27 cellular contexts compared by ENCODE assay signal in genomic region chr6:18600236-18600635, GRCh38.
"Had no signal": no experiment of that assay in that cellular context is flagged by ENCODE, and none has a peak within 500 bp of the region (broad histone marks: within the 10 kb centered on the region; RNA-seq: fewer than 3 reads in every experiment).

No MANE protein-coding gene starts in this region.

- H3K36me3 Mint-ChIP-seq: natural killer cell treated with Interleukin-12 subunit alpha and Interleukin-12 subunit beta and Interleukin-15 and Interleukin-18, amount 100 ng/mL, for 72 hours had no signal

- H3K27me3 ChIP-seq: body of pancreas, cardiac muscle cell, hepatocyte, right lobe of liver, tibial artery had no signal

- H3K9me3 ChIP-seq: body of pancreas, right lobe of liver, tibial artery had no signal

- H3K79me2 ChIP-seq: hepatocyte had no signal

- H2AFZ ChIP-seq: hepatocyte had no signal

- H3K27ac Mint-ChIP-seq: activated CD8-positive, alpha-beta T cell treated with anti-CD3 and anti-CD28 coated beads, Interleukin-2, amount 10 ng/mL, durations not matched to agents 7 days and 5 days; activated naive CD8-positive, alpha-beta T cell treated with anti-CD3 and anti-CD28 coated beads, Interleukin-2, amount 50 U/mL, for 24 hours; activated T-helper 1 cell treated with anti-CD3 and anti-CD28 coated beads, Interleukin-12 subunit alpha, Interleukin-12 subunit beta, Interleukin-2, Interleukin-4 antibody, amounts not matched to agents 30 ng/mL and 10 ng/mL and 1 ng/mL, durations not matched to agents 14 hours and 24 hours and 36 hours; natural killer cell treated with Interleukin-12 subunit alpha and Interleukin-12 subunit beta and Interleukin-15 and Interleukin-18, amount 100 ng/mL, for 72 hours; stimulated activated naive CD8-positive, alpha-beta T cell treated with anti-CD3 and anti-CD28 coated beads, Interleukin-15, amount 100 ng/mL, for 72 hours; T-helper 17 cell had no signal

- H3K9me3 Mint-ChIP-seq: activated naive CD8-positive, alpha-beta T cell treated with anti-CD3 and anti-CD28 coated beads, Interleukin-2, amount 50 U/mL, for 24 hours; activated T-helper 1 cell treated with anti-CD3 and anti-CD28 coated beads, Interleukin-12 subunit alpha, Interleukin-12 subunit beta, Interleukin-2, Interleukin-4 antibody, amounts not matched to agents 30 ng/mL and 10 ng/mL and 1 ng/mL, durations not matched to agents 14 hours and 24 hours and 36 hours; natural killer cell treated with Interleukin-12 subunit alpha and Interleukin-12 subunit beta and Interleukin-15 and Interleukin-18, amount 100 ng/mL, for 72 hours; stimulated activated naive CD8-positive, alpha-beta T cell treated with anti-CD3 and anti-CD28 coated beads, Interleukin-15, amount 100 ng/mL, for 72 hours had no signal

- H3K27ac ChIP-seq: body of pancreas, cardiac muscle cell, hepatocyte, right lobe of liver, tibial artery, VCaP had no signal

- H3K4me3 ChIP-seq: body of pancreas, cardiac muscle cell, hepatocyte, right lobe of liver, skin epidermis, tibial artery had no signal

- ATAC-seq: activated CD8-positive, alpha-beta T cell treated with anti-CD3 and anti-CD28 coated beads, Interleukin-2, amount 10 ng/mL, durations not matched to agents 7 days and 5 days; activated naive CD8-positive, alpha-beta T cell treated with anti-CD3 and anti-CD28 coated beads, Interleukin-2, amount 50 U/mL, for 24 hours; body of pancreas; esophagus mucosa; left ventricle myocardium superior; right lobe of liver; stimulated activated naive CD8-positive, alpha-beta T cell treated with anti-CD3 and anti-CD28 coated beads, Interleukin-15, amount 100 ng/mL, for 72 hours; T-helper 17 cell had no signal

- DNase-seq: activated CD4-positive, alpha-beta T cell treated with anti-CD3 and anti-CD28 coated beads for 1 hour; activated CD4-positive, alpha-beta T cell treated with anti-CD3 and anti-CD28 coated beads, Interleukin-2, amount 50 U/mL, for 1 hour; activated CD8-positive, alpha-beta T cell treated with anti-CD3 and anti-CD28 coated beads, Interleukin-2, amount 10 ng/mL, durations not matched to agents 7 days and 5 days; activated gamma-delta T cell; activated naive CD4-positive, alpha-beta T cell treated with anti-CD3 and anti-CD28 coated beads, Interleukin-2, amount 50 U/mL, for 16 hours; activated naive CD8-positive, alpha-beta T cell treated with anti-CD3 and anti-CD28 coated beads, Interleukin-2, amount 50 U/mL, for 24 hours; anterior cingulate cortex; body of pancreas; cortex of kidney; glutamatergic neuron; left ventricle myocardium superior; mammary epithelial cell; occipital lobe; posterior cingulate gyrus; right lobe of liver; stimulated activated CD4-positive, alpha-beta T cell treated with anti-CD3 and anti-CD28 coated beads, Interleukin-1b, Interleukin-23, amount 100 ng/mL, for 48 hours; stimulated activated naive CD8-positive, alpha-beta T cell treated with anti-CD3 and anti-CD28 coated beads, Interleukin-15, amount 100 ng/mL, for 72 hours; T-helper 17 cell; tibial artery had no signal

- H3K4me3 Mint-ChIP-seq: activated CD8-positive, alpha-beta T cell treated with anti-CD3 and anti-CD28 coated beads, Interleukin-2, amount 10 ng/mL, durations not matched to agents 7 days and 5 days; activated naive CD8-positive, alpha-beta T cell treated with anti-CD3 and anti-CD28 coated beads, Interleukin-2, amount 50 U/mL, for 24 hours; activated T-helper 1 cell treated with anti-CD3 and anti-CD28 coated beads, Interleukin-12 subunit alpha, Interleukin-12 subunit beta, Interleukin-2, Interleukin-4 antibody, amounts not matched to agents 30 ng/mL and 10 ng/mL and 1 ng/mL, durations not matched to agents 14 hours and 24 hours and 36 hours; natural killer cell treated with Interleukin-12 subunit alpha and Interleukin-12 subunit beta and Interleukin-15 and Interleukin-18, amount 100 ng/mL, for 72 hours; stimulated activated naive CD8-positive, alpha-beta T cell treated with anti-CD3 and anti-CD28 coated beads, Interleukin-15, amount 100 ng/mL, for 72 hours; T-helper 17 cell had no signal

- H3K36me3 ChIP-seq: cardiac muscle cell, right lobe of liver, tibial artery had no signal

- H3K4me1 ChIP-seq: body of pancreas had no signal

- FAIRE-seq: frontal cortex had no signal

- H3K4me2 ChIP-seq: hepatocyte had no signal

- H3K4me1 Mint-ChIP-seq: activated naive CD8-positive, alpha-beta T cell treated with anti-CD3 and anti-CD28 coated beads, Interleukin-2, amount 50 U/mL, for 24 hours; stimulated activated naive CD8-positive, alpha-beta T cell treated with anti-CD3 and anti-CD28 coated beads, Interleukin-15, amount 100 ng/mL, for 72 hours had no signal
